17 cellular contexts compared by ENCODE assay signal in genomic region chr9:113899205-113899604, GRCh38. TPM values are rescaled to one million over a fixed set of nuclear protein-coding genes. Genes with fewer than 3 reads are reported as not detected.
A peak's percentile ranks its signal among the peaks of the same experiment; 100 is the strongest.
DNase-seq lines count a peak whose midpoint lies in the region; ATAC-seq and TF ChIP-seq lines count a peak whose summit lies in the region.
"Had no signal": no experiment of that assay in that cellular context is flagged by ENCODE, and none has a peak within 500 bp of the region (broad histone marks: within the 10 kb centered on the region; RNA-seq: fewer than 3 reads in every experiment).

No MANE protein-coding gene starts in this region.

- H3K27me3 Mint-ChIP-seq in progenitor cell of endocrine pancreas: no peaks in the 10 kb centered on the region
- H3K27me3 Mint-ChIP-seq: B cell; CD4-positive, alpha-beta T cell had no signal

- no peaks in the 10 kb centered on the region for H3K4me1 ChIP-seq in right atrium auricular region
- H3K4me1 ChIP-seq in left ventricle myocardium inferior: no peaks in the 10 kb centered on the region
- no peaks in the 10 kb centered on the region for H3K4me1 ChIP-seq in lung (ENCODE audit: control insufficient read depth in 2 of 2, insufficient read depth in 2 of 2, low read length in 2 of 2)
- H3K4me1 ChIP-seq in colonic mucosa: no peaks in the 10 kb centered on the region

- H3K27me3 ChIP-seq in right atrium auricular region: no peaks in the 10 kb centered on the region
- no peaks in the 10 kb centered on the region for H3K27me3 ChIP-seq in left ventricle myocardium inferior (ENCODE audit: low read depth)
- no peaks in the 10 kb centered on the region for H3K27me3 ChIP-seq in lung (ENCODE audit: control insufficient read depth, insufficient read depth)
- H3K27me3 ChIP-seq in colonic mucosa: no peaks in the 10 kb centered on the region

- TF ChIP-seq CTCF in right atrium auricular region (IDR thresholded peaks at IDR 0.05): no peak
- TF ChIP-seq CTCF in left ventricle myocardium inferior (IDR thresholded peaks at IDR 0.05; ENCODE audit: borderline replicate concordance): no peak
- no peak for TF ChIP-seq CTCF in lung (IDR thresholded peaks at IDR 0.05; ENCODE audit: control extremely low read depth, extremely low read depth)
- no peak for TF ChIP-seq CTCF in progenitor cell of endocrine pancreas (IDR thresholded peaks at IDR 0.05; ENCODE audit: unreplicated experiment)
- no peak for TF ChIP-seq CTCF in colonic mucosa (IDR thresholded peaks at IDR 0.05)

- H3K36me3 ChIP-seq in right atrium auricular region: no peaks in the 10 kb centered on the region
- H3K36me3 ChIP-seq in left ventricle myocardium inferior: no peaks in the 10 kb centered on the region
- no peaks in the 10 kb centered on the region for H3K36me3 ChIP-seq in lung (ENCODE audit: control insufficient read depth in 2 of 2, insufficient read depth in 2 of 2, low read length in 2 of 2)
- no peaks in the 10 kb centered on the region for H3K36me3 ChIP-seq in colonic mucosa

- H3K36me3 Mint-ChIP-seq in progenitor cell of endocrine pancreas (ENCODE audit: insufficient read depth): peaks cover 47% of the 10 kb centered on the region

- ATAC-seq in lung (ENCODE audit: insufficient read depth, low FRiP score): no peak
- ATAC-seq: GM12878, GM23338 had no signal

- DNase-seq in right atrium auricular region (ENCODE audit: low spot score): peak; percentile 47
- DNase-seq in left ventricle myocardium inferior: no peak
- peak; percentile 9 for DNase-seq in lung (ENCODE audit: low spot score)
- DNase-seq in progenitor cell of endocrine pancreas (ENCODE audit: low spot score, unreplicated experiment): no peak
- no peak for DNase-seq in stimulated activated CD4-positive, alpha-beta T cell treated with anti-CD3 and anti-CD28 coated beads, Interleukin-4, amount 100 ng/mL, for 24 hours
- DNase-seq in kidney tubule cell (ENCODE audit: low spot score): no peak
- no peak for DNase-seq in colonic mucosa
- DNase-seq: C1 segment of cervical spinal cord; Calu3; CD4-positive, alpha-beta T cell; DMS 273 treated with DMSO at 0.1 percent for 48 hours; DMS79; H7 had no signal

- intact Hi-C loops in left ventricle myocardium inferior (cut with micrococcal nuclease): no loop called here
- intact Hi-C loops in colonic mucosa (cut with DNase I): no loop called here

- H3K9ac ChIP-seq in colonic mucosa (ENCODE audit: low read depth in 2 of 2, low read length in 2 of 2): no peak overlapping the region

- H3K4me3 ChIP-seq in right atrium auricular region (no peak overlapping the region), left ventricle myocardium inferior (no peak overlapping the region), lung (no peak overlapping the region), colonic mucosa (no peak overlapping the region)
- H3K4me3 ChIP-seq: GM12878, GM23338 had no signal

- H3K4me3 Mint-ChIP-seq in progenitor cell of endocrine pancreas (ENCODE audit: low read depth): no peak overlapping the region
- H3K4me3 Mint-ChIP-seq: B cell; CD4-positive, alpha-beta T cell; GM23338 had no signal

- H3K9me3 Mint-ChIP-seq in progenitor cell of endocrine pancreas (ENCODE audit: low read depth): peaks cover 26% of the 10 kb centered on the region
- H3K9me3 Mint-ChIP-seq: GM23338 had no signal

- WGBS in lung, 2 donors: 95 to 96% methylated on average over 6 of the region's 6 CpGs

- H3K27ac Mint-ChIP-seq in progenitor cell of endocrine pancreas: peak overlapping the region; percentile 74
- H3K27ac Mint-ChIP-seq: B cell; CD4-positive, alpha-beta T cell; GM23338 had no signal

- H3K27ac ChIP-seq in right atrium auricular region (no peak overlapping the region), left ventricle myocardium inferior (replicated peaks) (no peak overlapping the region), lung (ENCODE audit: low read depth in 1 of 2, low read length in 1 of 2) (no peak overlapping the region), colonic mucosa (no peak overlapping the region)
- H3K27ac ChIP-seq: HL-60 had no signal

- peaks cover 3% of the 10 kb centered on the region for H3K4me1 Mint-ChIP-seq in progenitor cell of endocrine pancreas (ENCODE audit: low read depth)

- peaks cover 0 to 14% of the 10 kb centered on the region in 2 donors for H3K9me3 ChIP-seq in right atrium auricular region
- peaks cover 16% of the 10 kb centered on the region for H3K9me3 ChIP-seq in left ventricle myocardium inferior (replicated peaks)
- H3K9me3 ChIP-seq in lung (ENCODE audit: control insufficient read depth in 2 of 2, insufficient read depth in 1 of 2, low read length in 1 of 2): no peaks in the 10 kb centered on the region
- no peaks in the 10 kb centered on the region for H3K9me3 ChIP-seq in colonic mucosa

RNA-seq across cellular contexts. Expression of gene ZNF618, which starts 23.1 kb away (rescaled TPM):
- total RNA-seq in right atrium auricular region: 1 to 10 TPM; 1.4 to 3.0 TPM
- total RNA-seq in left ventricle myocardium inferior: 1.9 TPM
- 10 to 100 TPM in 1 of 2 donors, 1 to 10 TPM in 1; 9.4 to 16.3 TPM for total RNA-seq in lung
- polyA plus RNA-seq in lung: 1 to 10 TPM; 1.6 to 2.6 TPM
- total RNA-seq in progenitor cell of endocrine pancreas: 75.3 and 85.8 TPM in 2 replicates
- total RNA-seq in colonic mucosa: 1 to 10 TPM; 3.1 to 3.3 TPM

Comparison
In these comparisons a context has a peak if more than half of its experiments do, and no peak if none do; other contexts are left out.
1. DNase-seq: peak in right atrium auricular region (single experiment) and lung (single experiment); none in left ventricle myocardium inferior (single experiment), progenitor cell of endocrine pancreas (single experiment), stimulated activated CD4-positive, alpha-beta T cell treated with anti-CD3 and anti-CD28 coated beads, Interleukin-4, amount 100 ng/mL, for 24 hours (single experiment), kidney tubule cell (single experiment) and colonic mucosa (single experiment).